Comparison of ENCODE assay signal across 24 cellular contexts in genomic region chr16:74522160-74522559, GRCh38.
DNase-seq lines count a peak whose midpoint lies in the region; ATAC-seq and TF ChIP-seq lines count a peak whose summit lies in the region.
"Had no signal": no experiment of that assay in that cellular context is flagged by ENCODE, and none has a peak within 500 bp of the region (broad histone marks: within the 10 kb centered on the region; RNA-seq: fewer than 3 reads in every experiment).

No MANE protein-coding gene starts in this region.

- H3K79me2 ChIP-seq in osteoblast (ENCODE audit: insufficient read depth, low read length) (peaks cover 24% of the 10 kb centered on the region), hepatocyte (peaks cover 39% of the 10 kb centered on the region)

- WGBS in hepatocyte (ENCODE audit: low lambda C conversion rate, missing lambda C conversion rate), result 96% methylated on average over 6 of the region's 6 CpGs

- intact Hi-C loops in CD8-positive, alpha-beta T cell (cut with DNase I, micrococcal nuclease), result no loop called here

- DNase-seq in BE2C (no peak), osteoblast (ENCODE audit: insufficient read length, low spot score, missing footprints) (no peak), hepatocyte (ENCODE audit: low spot score) (no peak), NCI-H524 treated with DMSO at 0.1 percent for 48 hours (lab: John Stamatoyannopoulos, UW) (no peak)
- DNase-seq in CD8-positive, alpha-beta T cell, result no peak
- no peak for DNase-seq in stimulated activated CD4-positive, alpha-beta T cell treated with anti-CD3 and anti-CD28 coated beads, Interleukin-4, amount 100 ng/mL, for 4 hours
- DNase-seq: activated CD4-positive, alpha-beta memory T cell treated with anti-CD3 and anti-CD28 coated beads, Interleukin-2, amount 10 ng/mL, durations not matched to agents 7 days and 5 days; activated CD4-positive, CD25-positive, alpha-beta regulatory T cell treated with anti-CD3 and anti-CD28 coated beads, Interleukin-2, amount 50 U/mL, for 72 hours; activated naive CD8-positive, alpha-beta T cell treated with anti-CD3 and anti-CD28 coated beads, Interleukin-2, amount 10 ng/mL, durations not matched to agents 7 days and 5 days; DMS53; KBM-7; lower lobe of right lung; mucosa of descending colon; NCI-H2081 treated with DMSO at 0.1 percent for 48 hours; NCI-H345; NCI-H774; pancreas; retina; spleen; T-helper 2 cell; upper lobe of left lung had no signal

- H3K27me3 Mint-ChIP-seq in CD8-positive, alpha-beta T cell (ENCODE audit: low read depth), result no peaks in the 10 kb centered on the region
- no peaks in the 10 kb centered on the region for H3K27me3 Mint-ChIP-seq in brain
- H3K27me3 Mint-ChIP-seq: activated CD4-positive, alpha-beta memory T cell treated with anti-CD3 and anti-CD28 coated beads, Interleukin-2, amount 10 ng/mL, durations not matched to agents 7 days and 5 days; activated naive CD8-positive, alpha-beta T cell treated with anti-CD3 and anti-CD28 coated beads, Interleukin-2, amount 10 ng/mL, durations not matched to agents 7 days and 5 days had no signal

- H3K4me2 ChIP-seq in osteoblast (ENCODE audit: insufficient read depth, low read length), result peak overlapping the region; percentile 17
- no peak overlapping the region for H3K4me2 ChIP-seq in hepatocyte

- H4K20me1 ChIP-seq in osteoblast (ENCODE audit: insufficient read depth, low read length), result peaks cover 16% of the 10 kb centered on the region
- no peaks in the 10 kb centered on the region for H4K20me1 ChIP-seq in hepatocyte (ENCODE audit: insufficient read depth, poor library complexity, severe bottlenecking)

- no peaks in the 10 kb centered on the region; the same call in none of the 2 replicates for H3K36me3 ChIP-seq in BE2C
- H3K36me3 ChIP-seq in CD8-positive, alpha-beta T cell (ENCODE audit: insufficient read depth, low read length), result peaks cover 3% of the 10 kb centered on the region
- H3K36me3 ChIP-seq in osteoblast (ENCODE audit: insufficient read depth, low read length), result no peaks in the 10 kb centered on the region
- H3K36me3 ChIP-seq in hepatocyte (replicated peaks; ENCODE audit: insufficient read depth, low read depth), result no peaks in the 10 kb centered on the region
- H3K36me3 ChIP-seq: lower lobe of right lung, MG63, pancreas had no signal

- POLR2A ChIA-PET in CD8-positive, alpha-beta T cell (lab: Charles Lee), result no interaction called here

- CTCF ChIA-PET in CD8-positive, alpha-beta T cell (lab: Charles Lee), result no interaction called here

- H3K4me3 ChIP-seq in BE2C (ENCODE audit: low read depth, low read length), result peak overlapping the region; percentile 25
- H3K4me3 ChIP-seq in CD8-positive, alpha-beta T cell (ENCODE audit: low read depth, low read length), result no peak overlapping the region
- no peak overlapping the region for H3K4me3 ChIP-seq in osteoblast (ENCODE audit: insufficient read depth, low read length)
- no peak overlapping the region for H3K4me3 ChIP-seq in hepatocyte
- H3K4me3 ChIP-seq: lower lobe of right lung, MG63, mucosa of descending colon, pancreas, spleen, upper lobe of left lung had no signal

- H3K4me3 Mint-ChIP-seq in CD8-positive, alpha-beta T cell, result no peak overlapping the region
- peak overlapping the region in 1 of 5 experiments; percentile 44 for H3K4me3 Mint-ChIP-seq in brain
- H3K4me3 Mint-ChIP-seq: activated CD4-positive, alpha-beta memory T cell treated with anti-CD3 and anti-CD28 coated beads, Interleukin-2, amount 10 ng/mL, durations not matched to agents 7 days and 5 days; activated naive CD8-positive, alpha-beta T cell treated with anti-CD3 and anti-CD28 coated beads, Interleukin-2, amount 10 ng/mL, durations not matched to agents 7 days and 5 days; nephron had no signal

- H3K27ac Mint-ChIP-seq in CD8-positive, alpha-beta T cell, result peak overlapping the region; percentile 53
- peak overlapping the region in 4 of 5 experiments; percentile 60 to 77 (median 68) for H3K27ac Mint-ChIP-seq in brain
- H3K27ac Mint-ChIP-seq: activated CD4-positive, alpha-beta memory T cell treated with anti-CD3 and anti-CD28 coated beads, Interleukin-2, amount 10 ng/mL, durations not matched to agents 7 days and 5 days; activated naive CD8-positive, alpha-beta T cell treated with anti-CD3 and anti-CD28 coated beads, Interleukin-2, amount 10 ng/mL, durations not matched to agents 7 days and 5 days; nephron had no signal

- TF ChIP-seq CTCF in BE2C (IDR thresholded peaks at IDR 0.05; ENCODE audit: low read depth, low read length) (no peak), brain (conservative IDR thresholded peaks at IDR 0.05) (no peak), osteoblast (IDR thresholded peaks at IDR 0.05; ENCODE audit: extremely low read depth, low read depth, low read length) (no peak), hepatocyte (IDR thresholded peaks at IDR 0.05; ENCODE audit: poor library complexity) (no peak)
- TF ChIP-seq CTCF in CD8-positive, alpha-beta T cell (IDR thresholded peaks at IDR 0.05), result no peak

- no peak for ATAC-seq in CD8-positive, alpha-beta T cell
- ATAC-seq: lower lobe of right lung, mucosa of descending colon had no signal

- H3K27me3 ChIP-seq in BE2C (no peaks in the 10 kb centered on the region), osteoblast (ENCODE audit: insufficient read depth, low read length) (no peaks in the 10 kb centered on the region), hepatocyte (no peaks in the 10 kb centered on the region)
- no peaks in the 10 kb centered on the region for H3K27me3 ChIP-seq in CD8-positive, alpha-beta T cell (ENCODE audit: insufficient read depth, low read length)
- H3K27me3 ChIP-seq: MG63, pancreas, spleen, upper lobe of left lung had no signal

- H3K36me3 Mint-ChIP-seq in CD8-positive, alpha-beta T cell, result peaks cover 66% of the 10 kb centered on the region
- peaks cover 84% of the 10 kb centered on the region for H3K36me3 Mint-ChIP-seq in brain

- H2AFZ ChIP-seq in osteoblast (ENCODE audit: low read length), result no peak overlapping the region
- no peak overlapping the region for H2AFZ ChIP-seq in hepatocyte

- H3K9me2 ChIP-seq in hepatocyte (replicated peaks; ENCODE audit: insufficient read depth), result no peaks in the 10 kb centered on the region

- no peaks in the 10 kb centered on the region for H3K9me3 Mint-ChIP-seq in CD8-positive, alpha-beta T cell
- peaks cover 9 to 27% (median 22%) of the 10 kb centered on the region in 5 experiments for H3K9me3 Mint-ChIP-seq in brain
- H3K9me3 Mint-ChIP-seq: activated CD4-positive, alpha-beta memory T cell treated with anti-CD3 and anti-CD28 coated beads, Interleukin-2, amount 10 ng/mL, durations not matched to agents 7 days and 5 days had no signal

- peaks cover 34% of the 10 kb centered on the region for H3K4me1 Mint-ChIP-seq in CD8-positive, alpha-beta T cell (ENCODE audit: low read depth)
- peaks cover 12% of the 10 kb centered on the region for H3K4me1 Mint-ChIP-seq in brain
- H3K4me1 Mint-ChIP-seq: activated CD4-positive, alpha-beta memory T cell treated with anti-CD3 and anti-CD28 coated beads, Interleukin-2, amount 10 ng/mL, durations not matched to agents 7 days and 5 days; activated naive CD8-positive, alpha-beta T cell treated with anti-CD3 and anti-CD28 coated beads, Interleukin-2, amount 10 ng/mL, durations not matched to agents 7 days and 5 days; nephron had no signal

- H3K4me1 ChIP-seq in BE2C (peaks cover 12% of the 10 kb centered on the region), osteoblast (ENCODE audit: insufficient read depth, low read length) (peaks cover 10% of the 10 kb centered on the region), hepatocyte (ENCODE audit: insufficient read depth) (peaks cover 8% of the 10 kb centered on the region)
- no peaks in the 10 kb centered on the region for H3K4me1 ChIP-seq in CD8-positive, alpha-beta T cell (ENCODE audit: insufficient read depth, low read length)
- H3K4me1 ChIP-seq: lower lobe of right lung, pancreas, spleen had no signal

- H3K27ac ChIP-seq in CD8-positive, alpha-beta T cell (ENCODE audit: low read depth, low read length), result no peak overlapping the region
- H3K27ac ChIP-seq in osteoblast (ENCODE audit: low read depth, low read length), result no peak overlapping the region
- no peak overlapping the region for H3K27ac ChIP-seq in hepatocyte
- H3K27ac ChIP-seq: lower lobe of right lung, pancreas, spleen, upper lobe of left lung had no signal

- H3K9me3 ChIP-seq in BE2C (no peaks in the 10 kb centered on the region; the same call in 1 of the 2 replicates), osteoblast (ENCODE audit: low read depth, low read length) (no peaks in the 10 kb centered on the region), hepatocyte (ENCODE audit: low read depth) (no peaks in the 10 kb centered on the region)
- no peaks in the 10 kb centered on the region for H3K9me3 ChIP-seq in CD8-positive, alpha-beta T cell (ENCODE audit: low read length)
- H3K9me3 ChIP-seq: lower lobe of right lung, MG63, mucosa of descending colon, pancreas, upper lobe of left lung had no signal
